In genomic region chr3:177618873-177619771, GRCh38 we compare ENCODE assay signal across 9 cellular contexts.
A peak's percentile ranks its signal among the peaks of the same experiment; 100 is the strongest.
DNase-seq lines count a peak whose midpoint lies in the region; ATAC-seq and TF ChIP-seq lines count a peak whose summit lies in the region.
"Had no signal": no experiment of that assay in that cellular context is flagged by ENCODE, and none has a peak within 500 bp of the region (broad histone marks: within the 10 kb centered on the region; RNA-seq: fewer than 3 reads in every experiment).

No MANE protein-coding gene starts in this region.

- no peaks in the 10 kb centered on the region for H3K9me3 Mint-ChIP-seq in T-helper 2 cell treated with Interferon-gamma antibody and Interleukin-4, amounts not matched to agents 5 μg/mL and 100 μg/mL, for 36 hours

- H3K36me3 Mint-ChIP-seq in T-helper 2 cell treated with Interferon-gamma antibody and Interleukin-4, amounts not matched to agents 5 μg/mL and 100 μg/mL, for 36 hours (ENCODE audit: low read depth): no peaks in the 10 kb centered on the region

- intact Hi-C loops in heart left ventricle (cut with DNase I) (loop anchor here in 2 of 10 donors (5.0 to 10.0 kb wide), 2 partner anchors 198 to 254 kb away; no protein-coding TSS in a partner anchor), gastrocnemius medialis (cut with DNase I; ENCODE audit: low total_unique reads) (no loop called here)

- H3K27me3 ChIP-seq in heart left ventricle (no peaks in the 10 kb centered on the region), gastrocnemius medialis (no peaks in the 10 kb centered on the region)

- peak overlapping the region; percentile 96 for H3K27ac ChIP-seq in VCaP
- H3K27ac ChIP-seq in heart left ventricle: peak overlapping the region; percentile 40 to 79 (median 60)
- peak overlapping the region; percentile 5 to 62 (median 39) for H3K27ac ChIP-seq in gastrocnemius medialis

- no peak overlapping the region for H3K4me3 Mint-ChIP-seq in T-helper 2 cell treated with Interferon-gamma antibody and Interleukin-4, amounts not matched to agents 5 μg/mL and 100 μg/mL, for 36 hours

- H3K4me1 Mint-ChIP-seq in T-helper 2 cell treated with Interferon-gamma antibody and Interleukin-4, amounts not matched to agents 5 μg/mL and 100 μg/mL, for 36 hours (ENCODE audit: low read depth): peaks cover 8% of the 10 kb centered on the region

- H3K36me3 ChIP-seq in heart left ventricle: no peaks in the 10 kb centered on the region
- H3K36me3 ChIP-seq in gastrocnemius medialis: no peaks in the 10 kb centered on the region

- DNase-seq in EL (peak; percentile 60), heart left ventricle (no peak), gastrocnemius medialis (no peak), DMS153 (lab: John Stamatoyannopoulos, UW) (no peak), SKM-1 (lab: John Stamatoyannopoulos, UW; ENCODE audit: unreplicated experiment) (no peak)
- DNase-seq in T-helper 2 cell treated with Interferon-gamma antibody and Interleukin-4, amounts not matched to agents 5 μg/mL and 100 μg/mL, for 36 hours (ENCODE audit: low spot score): no peak

- H3K4me3 ChIP-seq in heart left ventricle (no peak overlapping the region), gastrocnemius medialis (no peak overlapping the region)

- in situ Hi-C loops in gastrocnemius medialis (cut with MboI; ENCODE audit: low sequenced_read_pairs in 4 of 4): no loop called here

- no peaks in the 10 kb centered on the region for H3K27me3 Mint-ChIP-seq in T-helper 2 cell treated with Interferon-gamma antibody and Interleukin-4, amounts not matched to agents 5 μg/mL and 100 μg/mL, for 36 hours (ENCODE audit: low read depth)

- no peak overlapping the region for H3K27ac Mint-ChIP-seq in T-helper 2 cell treated with Interferon-gamma antibody and Interleukin-4, amounts not matched to agents 5 μg/mL and 100 μg/mL, for 36 hours

- peaks cover 0 to 3% (median 0%) of the 10 kb centered on the region in 12 donors for H3K9me3 ChIP-seq in heart left ventricle
- no peaks in the 10 kb centered on the region for H3K9me3 ChIP-seq in gastrocnemius medialis

- H3K4me1 ChIP-seq in heart left ventricle: peaks cover 0 to 46% (median 31%) of the 10 kb centered on the region in 12 donors
- peaks cover 5 to 38% of the 10 kb centered on the region in 2 donors for H3K4me1 ChIP-seq in gastrocnemius medialis

- 20 to 31% (median 27%) methylated on average over 9 of the region's 9 CpGs for WGBS in heart left ventricle, 4 donors

- ATAC-seq in heart left ventricle: peak in 2 of 4 donors; percentile 41 to 44
- ATAC-seq in gastrocnemius medialis: peak in 1 of 2 donors; percentile 20
- no peak for ATAC-seq in GM19023 (IDR thresholded peaks at IDR 0.05; ENCODE audit: unreplicated experiment)
- ATAC-seq: HCT116 had no signal

- TF ChIP-seq POLR2A in heart left ventricle (IDR thresholded peaks at IDR 0.05) (no peak), gastrocnemius medialis (IDR thresholded peaks at IDR 0.05) (no peak)

- TF ChIP-seq CTCF in VCaP (conservative IDR thresholded peaks at IDR 0.05): no peak
- no peak for TF ChIP-seq CTCF in heart left ventricle (IDR thresholded peaks at IDR 0.05)
- no peak for TF ChIP-seq CTCF in gastrocnemius medialis (IDR thresholded peaks at IDR 0.05 in 4 of 5, conservative IDR thresholded peaks at IDR 0.05 in 1 of 5)

Comparison
In these comparisons a context has a peak if more than half of its experiments do, and no peak if none do; other contexts are left out.
1. H3K27ac ChIP-seq: peak in every context shown above with its lines; median percentile 96 in VCaP; 60 in heart left ventricle; 39 in gastrocnemius medialis.